ENCODE assay signal across 1 cellular context in the genomic region with DNA sequence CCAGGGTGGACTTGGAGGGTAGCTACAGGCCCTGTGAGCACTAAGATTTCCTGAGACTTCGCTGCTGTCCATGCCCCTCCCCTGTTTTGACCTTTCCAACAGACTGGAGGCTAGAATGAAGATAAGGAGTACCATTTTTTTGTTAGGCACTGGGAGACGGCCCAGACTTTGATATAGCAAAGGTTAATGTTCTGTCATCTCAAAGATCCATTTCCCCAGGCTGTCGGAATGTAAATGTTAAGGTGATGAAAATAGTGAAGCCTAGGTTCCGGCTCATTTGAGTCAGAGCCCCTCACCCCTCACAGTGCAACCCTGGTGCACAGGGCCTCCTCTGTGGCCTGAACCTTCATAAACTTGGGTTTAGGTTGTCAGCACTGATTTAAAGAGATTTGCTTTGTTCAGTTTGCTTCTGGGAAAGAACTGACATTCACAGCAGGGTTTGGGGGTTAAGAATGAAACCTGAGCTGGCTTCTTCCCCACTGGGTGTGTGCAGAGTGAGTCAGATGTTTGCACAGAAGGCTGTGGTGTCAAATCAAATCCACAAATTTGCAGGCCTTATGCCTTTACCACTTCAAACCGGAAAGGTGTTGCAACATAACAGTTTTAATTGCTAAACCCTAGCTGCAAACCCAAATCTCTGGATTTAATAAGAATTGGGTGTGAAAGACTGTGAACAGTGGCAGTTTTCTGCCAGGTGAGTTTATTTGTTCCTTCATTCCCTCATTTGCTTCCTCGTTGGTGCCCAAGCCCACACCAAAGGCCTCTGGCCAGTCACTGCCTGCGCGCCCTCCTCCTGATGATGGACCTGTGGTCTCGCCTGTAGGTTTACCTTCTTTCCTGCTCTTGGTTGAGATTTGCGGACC.
A peak's percentile ranks its signal among the peaks of the same experiment; 100 is the strongest.
TF ChIP-seq lines count a peak whose summit lies in the region.

No MANE protein-coding gene starts in this region.

TF ChIP-seq in HEK293, 187 proteins besides CTCF, POLR2A, EP300 and RAD21 (continued from another document and continues in another):
- TF ChIP-seq, protein P1, sequence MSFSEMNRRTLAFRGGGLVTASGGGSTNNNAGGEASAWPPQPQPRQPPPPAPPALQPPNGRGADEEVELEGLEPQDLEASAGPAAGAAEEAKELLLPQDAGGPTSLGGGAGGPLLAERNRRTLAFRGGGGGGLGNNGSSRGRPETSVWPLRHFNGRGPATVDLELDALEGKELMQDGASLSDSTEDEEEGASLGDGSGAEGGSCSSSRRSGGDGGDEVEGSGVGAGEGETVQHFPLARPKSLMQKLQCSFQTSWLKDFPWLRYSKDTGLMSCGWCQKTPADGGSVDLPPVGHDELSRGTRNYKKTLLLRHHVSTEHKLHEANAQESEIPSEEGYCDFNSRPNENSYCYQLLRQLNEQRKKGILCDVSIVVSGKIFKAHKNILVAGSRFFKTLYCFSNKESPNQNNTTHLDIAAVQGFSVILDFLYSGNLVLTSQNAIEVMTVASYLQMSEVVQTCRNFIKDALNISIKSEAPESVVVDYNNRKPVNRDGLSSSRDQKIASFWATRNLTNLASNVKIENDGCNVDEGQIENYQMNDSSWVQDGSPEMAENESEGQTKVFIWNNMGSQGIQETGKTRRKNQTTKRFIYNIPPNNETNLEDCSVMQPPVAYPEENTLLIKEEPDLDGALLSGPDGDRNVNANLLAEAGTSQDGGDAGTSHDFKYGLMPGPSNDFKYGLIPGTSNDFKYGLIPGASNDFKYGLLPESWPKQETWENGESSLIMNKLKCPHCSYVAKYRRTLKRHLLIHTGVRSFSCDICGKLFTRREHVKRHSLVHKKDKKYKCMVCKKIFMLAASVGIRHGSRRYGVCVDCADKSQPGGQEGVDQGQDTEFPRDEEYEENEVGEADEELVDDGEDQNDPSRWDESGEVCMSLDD (tag by site-specific recombination; IDR thresholded peaks at IDR 0.05), result 0 out of 2 replicates have a peak, but pooled peaks have one; percentile 46
- TF ChIP-seq ZNF175 (tag by site-specific recombination; IDR thresholded peaks at IDR 0.05) (no peak), ZIC2 (tag by site-specific recombination; IDR thresholded peaks at IDR 0.05) (peak; percentile 95), GFI1B (tag by site-specific recombination; IDR thresholded peaks at IDR 0.05) (peak; percentile 100), ZBTB8A (tag by site-specific recombination; IDR thresholded peaks at IDR 0.05) (peak; percentile 38; the same call in 1 of the 2 replicates), ZNF747 (tag by site-specific recombination; IDR thresholded peaks at IDR 0.05) (no peak), ZNF501 (tag by site-specific recombination; IDR thresholded peaks at IDR 0.05) (peak; percentile 49; the same call in 1 of the 2 replicates), GLI2 (tag by site-specific recombination; IDR thresholded peaks at IDR 0.05; ENCODE audit: borderline replicate concordance, low read depth) (peak; percentile 81; the same call in 1 of the 2 replicates), SCRT2 (tag by site-specific recombination; IDR thresholded peaks at IDR 0.05) (peak; percentile 72), ZSCAN30 (tag by site-specific recombination; IDR thresholded peaks at IDR 0.05) (peak; percentile 43; the same call in 1 of the 2 replicates), ZNF692 (tag by site-specific recombination; IDR thresholded peaks at IDR 0.05) (peak; percentile 77), ZNF335 (tag by site-specific recombination; conservative IDR thresholded peaks at IDR 0.05) (peak; percentile 38; the same call in 1 of the 2 replicates), ZNF292 (tag by site-specific recombination; IDR thresholded peaks at IDR 0.05; ENCODE audit: borderline replicate concordance, low read depth) (no peak), ZNF202 (tag by site-specific recombination; IDR thresholded peaks at IDR 0.05; ENCODE audit: borderline replicate concordance) (no peak), FEZF1 (tag by site-specific recombination; IDR thresholded peaks at IDR 0.05) (peak; percentile 98), ZNF518A (tag by site-specific recombination; conservative IDR thresholded peaks at IDR 0.05; ENCODE audit: low read depth) (peak; percentile 75), ZNF10 (tag by site-specific recombination; IDR thresholded peaks at IDR 0.05) (peak; percentile 69; the same call in 1 of the 2 replicates), ZFHX2 (tag by site-specific recombination; conservative IDR thresholded peaks at IDR 0.05) (no peak), ZNF121 (tag by site-specific recombination; IDR thresholded peaks at IDR 0.05) (no peak), ZNF311 (tag by site-specific recombination; IDR thresholded peaks at IDR 0.05; ENCODE audit: borderline replicate concordance) (no peak), ZNF23 (tag by site-specific recombination; IDR thresholded peaks at IDR 0.05; ENCODE audit: borderline replicate concordance) (no peak), ZNF155 (tag by site-specific recombination; IDR thresholded peaks at IDR 0.05) (no peak), ZNF561 (tag by site-specific recombination; IDR thresholded peaks at IDR 0.05; ENCODE audit: borderline replicate concordance) (peak; percentile 99), ZFP3 (tag by site-specific recombination; IDR thresholded peaks at IDR 0.05; ENCODE audit: low read depth) (no peak), ZNF707 (tag by site-specific recombination; IDR thresholded peaks at IDR 0.05) (no peak), TRIM28 (IDR thresholded peaks at IDR 0.05; ENCODE audit: borderline replicate concordance, low read length) (peak; percentile 91), SP3 (tag by site-specific recombination; IDR thresholded peaks at IDR 0.05) (peak; percentile 46; the same call in 1 of the 2 replicates), ZNF266 (tag by site-specific recombination; IDR thresholded peaks at IDR 0.05; ENCODE audit: low read depth) (no peak), ZNF792 (tag by site-specific recombination; IDR thresholded peaks at IDR 0.05) (0 out of 2 replicates have a peak, but pooled peaks have one; percentile 33), ZFP69B (tag by site-specific recombination; IDR thresholded peaks at IDR 0.05) (peak; percentile 83), OVOL3 (tag by site-specific recombination; IDR thresholded peaks at IDR 0.05) (peak; percentile 99), ZNF324 (tag by site-specific recombination; IDR thresholded peaks at IDR 0.05) (peak; percentile 84; the same call in 1 of the 2 replicates)
- TF ChIP-seq, protein P2, sequence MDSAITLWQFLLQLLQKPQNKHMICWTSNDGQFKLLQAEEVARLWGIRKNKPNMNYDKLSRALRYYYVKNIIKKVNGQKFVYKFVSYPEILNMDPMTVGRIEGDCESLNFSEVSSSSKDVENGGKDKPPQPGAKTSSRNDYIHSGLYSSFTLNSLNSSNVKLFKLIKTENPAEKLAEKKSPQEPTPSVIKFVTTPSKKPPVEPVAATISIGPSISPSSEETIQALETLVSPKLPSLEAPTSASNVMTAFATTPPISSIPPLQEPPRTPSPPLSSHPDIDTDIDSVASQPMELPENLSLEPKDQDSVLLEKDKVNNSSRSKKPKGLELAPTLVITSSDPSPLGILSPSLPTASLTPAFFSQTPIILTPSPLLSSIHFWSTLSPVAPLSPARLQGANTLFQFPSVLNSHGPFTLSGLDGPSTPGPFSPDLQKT (IDR thresholded peaks at IDR 0.05; ENCODE audit: borderline replicate concordance, low read depth, low read length), result no peak
- TF ChIP-seq, protein P3, sequence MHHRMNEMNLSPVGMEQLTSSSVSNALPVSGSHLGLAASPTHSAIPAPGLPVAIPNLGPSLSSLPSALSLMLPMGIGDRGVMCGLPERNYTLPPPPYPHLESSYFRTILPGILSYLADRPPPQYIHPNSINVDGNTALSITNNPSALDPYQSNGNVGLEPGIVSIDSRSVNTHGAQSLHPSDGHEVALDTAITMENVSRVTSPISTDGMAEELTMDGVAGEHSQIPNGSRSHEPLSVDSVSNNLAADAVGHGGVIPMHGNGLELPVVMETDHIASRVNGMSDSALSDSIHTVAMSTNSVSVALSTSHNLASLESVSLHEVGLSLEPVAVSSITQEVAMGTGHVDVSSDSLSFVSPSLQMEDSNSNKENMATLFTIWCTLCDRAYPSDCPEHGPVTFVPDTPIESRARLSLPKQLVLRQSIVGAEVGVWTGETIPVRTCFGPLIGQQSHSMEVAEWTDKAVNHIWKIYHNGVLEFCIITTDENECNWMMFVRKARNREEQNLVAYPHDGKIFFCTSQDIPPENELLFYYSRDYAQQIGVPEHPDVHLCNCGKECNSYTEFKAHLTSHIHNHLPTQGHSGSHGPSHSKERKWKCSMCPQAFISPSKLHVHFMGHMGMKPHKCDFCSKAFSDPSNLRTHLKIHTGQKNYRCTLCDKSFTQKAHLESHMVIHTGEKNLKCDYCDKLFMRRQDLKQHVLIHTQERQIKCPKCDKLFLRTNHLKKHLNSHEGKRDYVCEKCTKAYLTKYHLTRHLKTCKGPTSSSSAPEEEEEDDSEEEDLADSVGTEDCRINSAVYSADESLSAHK (tag by site-specific recombination; IDR thresholded peaks at IDR 0.05), result peak; percentile 93
- TF ChIP-seq, protein P4, sequence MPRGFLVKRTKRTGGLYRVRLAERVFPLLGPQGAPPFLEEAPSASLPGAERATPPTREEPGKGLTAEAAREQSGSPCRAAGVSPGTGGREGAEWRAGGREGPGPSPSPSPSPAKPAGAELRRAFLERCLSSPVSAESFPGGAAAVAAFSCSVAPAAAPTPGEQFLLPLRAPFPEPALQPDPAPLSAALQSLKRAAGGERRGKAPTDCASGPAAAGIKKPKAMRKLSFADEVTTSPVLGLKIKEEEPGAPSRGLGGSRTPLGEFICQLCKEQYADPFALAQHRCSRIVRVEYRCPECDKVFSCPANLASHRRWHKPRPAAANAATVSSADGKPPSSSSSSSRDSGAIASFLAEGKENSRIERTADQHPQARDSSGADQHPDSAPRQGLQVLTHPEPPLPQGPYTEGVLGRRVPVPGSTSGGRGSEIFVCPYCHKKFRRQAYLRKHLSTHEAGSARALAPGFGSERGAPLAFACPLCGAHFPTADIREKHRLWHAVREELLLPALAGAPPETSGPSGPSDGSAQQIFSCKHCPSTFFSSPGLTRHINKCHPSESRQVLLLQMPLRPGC (tag by site-specific recombination; IDR thresholded peaks at IDR 0.05), result peak; percentile 94
- TF ChIP-seq, protein P5, sequence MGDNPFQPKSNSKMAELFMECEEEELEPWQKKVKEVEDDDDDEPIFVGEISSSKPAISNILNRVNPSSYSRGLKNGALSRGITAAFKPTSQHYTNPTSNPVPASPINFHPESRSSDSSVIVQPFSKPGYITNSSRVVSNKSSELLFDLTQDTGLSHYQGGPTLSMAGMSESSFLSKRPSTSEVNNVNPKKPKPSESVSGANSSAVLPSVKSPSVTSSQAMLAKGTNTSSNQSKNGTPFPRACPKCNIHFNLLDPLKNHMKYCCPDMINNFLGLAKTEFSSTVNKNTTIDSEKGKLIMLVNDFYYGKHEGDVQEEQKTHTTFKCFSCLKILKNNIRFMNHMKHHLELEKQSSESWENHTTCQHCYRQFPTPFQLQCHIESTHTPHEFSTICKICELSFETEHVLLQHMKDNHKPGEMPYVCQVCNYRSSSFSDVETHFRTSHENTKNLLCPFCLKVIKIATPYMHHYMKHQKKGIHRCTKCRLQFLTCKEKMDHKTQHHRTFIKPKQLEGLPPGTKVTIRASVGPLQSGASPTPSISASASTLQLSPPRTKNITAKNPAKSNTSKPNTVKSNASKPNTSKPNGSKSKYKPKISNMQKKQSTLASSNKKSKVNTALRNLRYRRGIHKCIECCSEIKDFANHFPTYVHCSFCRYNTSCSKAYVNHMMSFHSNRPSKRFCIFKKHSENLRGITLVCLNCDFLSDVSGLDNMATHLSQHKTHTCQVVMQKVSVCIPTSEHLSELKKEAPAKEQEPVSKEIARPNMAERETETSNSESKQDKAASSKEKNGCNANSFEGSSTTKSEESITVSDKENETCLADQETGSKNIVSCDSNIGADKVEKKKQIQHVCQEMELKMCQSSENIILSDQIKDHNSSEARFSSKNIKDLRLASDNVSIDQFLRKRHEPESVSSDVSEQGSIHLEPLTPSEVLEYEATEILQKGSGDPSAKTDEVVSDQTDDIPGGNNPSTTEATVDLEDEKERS (tag by site-specific recombination; IDR thresholded peaks at IDR 0.05), result no peak
